18 cellular contexts compared by ENCODE assay signal in genomic region chr20:33681288-33681687, GRCh38. TPM values are rescaled to one million over a fixed set of nuclear protein-coding genes. Genes with fewer than 3 reads are reported as not detected.
DNase-seq lines count a peak whose midpoint lies in the region; ATAC-seq and TF ChIP-seq lines count a peak whose summit lies in the region.
"Had no signal": no experiment of that assay in that cellular context is flagged by ENCODE, and none has a peak within 500 bp of the region (broad histone marks: within the 10 kb centered on the region; RNA-seq: fewer than 3 reads in every experiment).

No MANE protein-coding gene starts in this region.

- CTCF ChIA-PET in Caco-2 (lab: Charles Lee), result interaction anchor here (0.9 to 6.0 kb wide), 2 partner anchors 14 to 39 kb away, joined by 3 to 29 read pairs; partner anchors contain the start of genes ACTL10 and PXMP4

- intact Hi-C loops in Caco-2 (cut with micrococcal nuclease; ENCODE audit: unreplicated experiment) (no loop called here), left ventricle myocardium inferior (cut with micrococcal nuclease) (no loop called here)
- intact Hi-C loops in activated T-helper 1 cell treated with anti-CD3 and anti-CD28 coated beads, Interleukin-12 subunit alpha, Interleukin-12 subunit beta, Interleukin-2, Interleukin-4 antibody, amounts not matched to agents 30 ng/mL and 10 ng/mL and 1 ng/mL, durations not matched to agents 14 hours and 24 hours and 36 hours (cut with micrococcal nuclease), result no loop called here

- peak overlapping the region; percentile 62 for H3K4me2 ChIP-seq in BLaER1
- H3K4me2 ChIP-seq: smooth muscle cell had no signal

- peaks cover 72% of the 10 kb centered on the region for H3K4me1 ChIP-seq in BLaER1
- H3K4me1 ChIP-seq in Caco-2, result peaks cover 11% of the 10 kb centered on the region
- H3K4me1 ChIP-seq in left ventricle myocardium inferior, result peaks cover 14% of the 10 kb centered on the region
- H3K4me1 ChIP-seq: prostate gland had no signal

- H3K27me3 ChIP-seq in BLaER1, result no peaks in the 10 kb centered on the region
- no peaks in the 10 kb centered on the region for H3K27me3 ChIP-seq in Caco-2 (replicated peaks; ENCODE audit: control insufficient read depth, insufficient read depth, low read length)
- no peaks in the 10 kb centered on the region for H3K27me3 ChIP-seq in left ventricle myocardium inferior (ENCODE audit: low read depth)
- H3K27me3 ChIP-seq: heart left ventricle, tibial nerve had no signal

- H3K9me3 ChIP-seq in BLaER1 (no peaks in the 10 kb centered on the region), Caco-2 (no peaks in the 10 kb centered on the region), left ventricle myocardium inferior (replicated peaks) (no peaks in the 10 kb centered on the region)
- H3K9me3 ChIP-seq: heart left ventricle, prostate gland, tibial nerve had no signal

- H3K9ac ChIP-seq in BLaER1, result 0 out of 2 replicates have a peak overlapping the region, but pooled peaks have one; percentile 35

- peaks cover 88% of the 10 kb centered on the region for H4K20me1 ChIP-seq in BLaER1

- H3K4me3 ChIP-seq in BLaER1, result no peak overlapping the region
- no peak overlapping the region for H3K4me3 ChIP-seq in Caco-2 (ENCODE audit: low read depth, low read length)
- no peak overlapping the region for H3K4me3 ChIP-seq in left ventricle myocardium inferior
- H3K4me3 ChIP-seq: heart left ventricle, lung, prostate gland, smooth muscle cell, tibial nerve had no signal

- H3K4me1 Mint-ChIP-seq in Caco-2 (ENCODE audit: low read depth, unreplicated experiment), result peaks cover 23% of the 10 kb centered on the region
- H3K4me1 Mint-ChIP-seq in activated T-helper 1 cell treated with anti-CD3 and anti-CD28 coated beads, Interleukin-12 subunit alpha, Interleukin-12 subunit beta, Interleukin-2, Interleukin-4 antibody, amounts not matched to agents 30 ng/mL and 10 ng/mL and 1 ng/mL, durations not matched to agents 14 hours and 24 hours and 36 hours (ENCODE audit: low read depth), result peaks cover 66% of the 10 kb centered on the region

- H3K9me3 Mint-ChIP-seq in Caco-2 (ENCODE audit: unreplicated experiment), result no peaks in the 10 kb centered on the region
- no peaks in the 10 kb centered on the region for H3K9me3 Mint-ChIP-seq in activated T-helper 1 cell treated with anti-CD3 and anti-CD28 coated beads, Interleukin-12 subunit alpha, Interleukin-12 subunit beta, Interleukin-2, Interleukin-4 antibody, amounts not matched to agents 30 ng/mL and 10 ng/mL and 1 ng/mL, durations not matched to agents 14 hours and 24 hours and 36 hours

- ATAC-seq in HG02763 (IDR thresholded peaks at IDR 0.05; ENCODE audit: unreplicated experiment) (no peak), HG03108 (IDR thresholded peaks at IDR 0.05; ENCODE audit: unreplicated experiment) (no peak)
- ATAC-seq: heart left ventricle had no signal

- POLR2A ChIA-PET in Caco-2 (lab: Charles Lee), result interaction anchor here (1.0 to 1.4 kb wide), 3 partner anchors 15 to 51 kb away, joined by 3 to 6 read pairs (median 3); partner anchors contain the start of genes ACTL10 and PXMP4

- H3K36me3 ChIP-seq in BLaER1 (peaks cover 62% of the 10 kb centered on the region), Caco-2 (ENCODE audit: control insufficient read depth, insufficient read depth, low read length) (peaks cover 6% of the 10 kb centered on the region; the same call in 1 of the 2 replicates), left ventricle myocardium inferior (no peaks in the 10 kb centered on the region)
- H3K36me3 ChIP-seq: heart left ventricle, prostate gland, tibial nerve had no signal

- H3K27ac ChIP-seq in BLaER1 (peak overlapping the region; percentile 54; the same call in 1 of the 2 replicates), left ventricle myocardium inferior (replicated peaks) (no peak overlapping the region)
- H3K27ac ChIP-seq: heart left ventricle, prostate gland, tibial nerve, VCaP had no signal

- DNase-seq in Caco-2 (no peak), left ventricle myocardium inferior (no peak)
- no peak for DNase-seq in activated T-helper 1 cell treated with anti-CD3 and anti-CD28 coated beads, Interleukin-12 subunit alpha, Interleukin-12 subunit beta, Interleukin-2, Interleukin-4 antibody, amounts not matched to agents 30 ng/mL and 10 ng/mL and 1 ng/mL, durations not matched to agents 14 hours and 24 hours and 36 hours (ENCODE audit: low spot score)
- DNase-seq: H7, heart left ventricle, NCI-H1417 treated with DMSO at 0.1 percent for 48 hours, NCI-H2171, NCI-H82 had no signal

- no TSS peak for BruUV-seq in Caco-2 (replicated peaks; lab: Mats Ljungman, UMichigan)

- H3K4me3 Mint-ChIP-seq in Caco-2 (ENCODE audit: unreplicated experiment), result no peak overlapping the region
- peak overlapping the region; percentile 9 for H3K4me3 Mint-ChIP-seq in activated T-helper 1 cell treated with anti-CD3 and anti-CD28 coated beads, Interleukin-12 subunit alpha, Interleukin-12 subunit beta, Interleukin-2, Interleukin-4 antibody, amounts not matched to agents 30 ng/mL and 10 ng/mL and 1 ng/mL, durations not matched to agents 14 hours and 24 hours and 36 hours

- peak overlapping the region; percentile 7 for H3K27ac Mint-ChIP-seq in Caco-2 (ENCODE audit: unreplicated experiment)
- peak overlapping the region; percentile 76 for H3K27ac Mint-ChIP-seq in activated T-helper 1 cell treated with anti-CD3 and anti-CD28 coated beads, Interleukin-12 subunit alpha, Interleukin-12 subunit beta, Interleukin-2, Interleukin-4 antibody, amounts not matched to agents 30 ng/mL and 10 ng/mL and 1 ng/mL, durations not matched to agents 14 hours and 24 hours and 36 hours

- no peaks in the 10 kb centered on the region for H3K27me3 Mint-ChIP-seq in Caco-2 (ENCODE audit: insufficient read depth, unreplicated experiment)
- H3K27me3 Mint-ChIP-seq in activated T-helper 1 cell treated with anti-CD3 and anti-CD28 coated beads, Interleukin-12 subunit alpha, Interleukin-12 subunit beta, Interleukin-2, Interleukin-4 antibody, amounts not matched to agents 30 ng/mL and 10 ng/mL and 1 ng/mL, durations not matched to agents 14 hours and 24 hours and 36 hours (ENCODE audit: insufficient read depth), result no peaks in the 10 kb centered on the region

- peaks cover 83% of the 10 kb centered on the region for H3K36me3 Mint-ChIP-seq in Caco-2 (ENCODE audit: insufficient read depth, unreplicated experiment)
- H3K36me3 Mint-ChIP-seq in activated T-helper 1 cell treated with anti-CD3 and anti-CD28 coated beads, Interleukin-12 subunit alpha, Interleukin-12 subunit beta, Interleukin-2, Interleukin-4 antibody, amounts not matched to agents 30 ng/mL and 10 ng/mL and 1 ng/mL, durations not matched to agents 14 hours and 24 hours and 36 hours (ENCODE audit: low read depth), result peaks cover 27% of the 10 kb centered on the region

- no peak for TF ChIP-seq CTCF in Caco-2 (IDR thresholded peaks at IDR 0.05; ENCODE audit: insufficient read depth in 1 of 2, low read depth in 1 of 2, low read length in 1 of 2, severe bottlenecking in 1 of 2, unreplicated experiment in 1 of 2)
- TF ChIP-seq CTCF in left ventricle myocardium inferior (IDR thresholded peaks at IDR 0.05; ENCODE audit: borderline replicate concordance), result no peak

RNA-seq across cellular contexts. Expression of gene E2F1, which starts 4.9 kb away (rescaled TPM):
- 67.5 and 74.7 TPM in 2 replicates for total RNA-seq in Caco-2 (2022)
- 77.5 and 80.6 TPM in 2 replicates for total RNA-seq in activated T-helper 1 cell treated with anti-CD3 and anti-CD28 coated beads, Interleukin-12 subunit alpha, Interleukin-12 subunit beta, Interleukin-2, Interleukin-4 antibody, amounts not matched to agents 30 ng/mL and 10 ng/mL and 1 ng/mL, durations not matched to agents 14 hours and 24 hours and 36 hours
- 1.2 TPM for total RNA-seq in left ventricle myocardium inferior

RNA-seq across cellular contexts. Expression of gene NECAB3, which starts 7.1 kb away (rescaled TPM):
- total RNA-seq in Caco-2 (2022) (98.4 and 105 TPM in 2 replicates), left ventricle myocardium inferior (81.3 TPM)
- 30.7 and 31.2 TPM in 2 replicates for total RNA-seq in activated T-helper 1 cell treated with anti-CD3 and anti-CD28 coated beads, Interleukin-12 subunit alpha, Interleukin-12 subunit beta, Interleukin-2, Interleukin-4 antibody, amounts not matched to agents 30 ng/mL and 10 ng/mL and 1 ng/mL, durations not matched to agents 14 hours and 24 hours and 36 hours

RNA-seq across cellular contexts. Expression of gene ACTL10, which starts 14.5 kb away (rescaled TPM):
- total RNA-seq in Caco-2 (2022) (3.4 and 4.5 TPM in 2 replicates), left ventricle myocardium inferior (0.22 TPM)
- 3.7 and 4.2 TPM in 2 replicates for total RNA-seq in activated T-helper 1 cell treated with anti-CD3 and anti-CD28 coated beads, Interleukin-12 subunit alpha, Interleukin-12 subunit beta, Interleukin-2, Interleukin-4 antibody, amounts not matched to agents 30 ng/mL and 10 ng/mL and 1 ng/mL, durations not matched to agents 14 hours and 24 hours and 36 hours
- total RNA-seq: myocyte had no signal

RNA-seq across cellular contexts. Expression of gene C20orf144, which starts 19.2 kb away (rescaled TPM):
- 0.18 and 0.51 TPM in 2 replicates for total RNA-seq in Caco-2 (2022)
- 0.22 and 0.29 TPM in 2 replicates for total RNA-seq in activated T-helper 1 cell treated with anti-CD3 and anti-CD28 coated beads, Interleukin-12 subunit alpha, Interleukin-12 subunit beta, Interleukin-2, Interleukin-4 antibody, amounts not matched to agents 30 ng/mL and 10 ng/mL and 1 ng/mL, durations not matched to agents 14 hours and 24 hours and 36 hours
- total RNA-seq in left ventricle myocardium inferior, result not detected
- total RNA-seq: bronchial epithelial cell, H7, tibial nerve had no signal

RNA-seq across cellular contexts. Expression of gene PXMP4, which starts 38.8 kb away (rescaled TPM):
- total RNA-seq in Caco-2 (2022), result 37.3 and 39.5 TPM in 2 replicates
- 7.3 and 7.9 TPM in 2 replicates for total RNA-seq in activated T-helper 1 cell treated with anti-CD3 and anti-CD28 coated beads, Interleukin-12 subunit alpha, Interleukin-12 subunit beta, Interleukin-2, Interleukin-4 antibody, amounts not matched to agents 30 ng/mL and 10 ng/mL and 1 ng/mL, durations not matched to agents 14 hours and 24 hours and 36 hours
- total RNA-seq in left ventricle myocardium inferior, result 13.5 TPM

Comparison
In these comparisons a context has a peak if more than half of its experiments do, and no peak if none do; other contexts are left out.
1. RNA of gene E2F1, which starts 4.9 kb away (total RNA-seq): 77.5 to 80.6 TPM in activated T-helper 1 cell treated with anti-CD3 and anti-CD28 coated beads, Interleukin-12 subunit alpha, Interleukin-12 subunit beta, Interleukin-2, Interleukin-4 antibody, amounts not matched to agents 30 ng/mL and 10 ng/mL and 1 ng/mL, durations not matched to agents 14 hours and 24 hours and 36 hours and 67.5 to 74.7 TPM in Caco-2; 1.2 TPM in left ventricle myocardium inferior (single experiment); every median in the first group is over 10 times any median in the second.